In genomic region chr2:135373702-135374101, GRCh38 we compare ENCODE assay signal across 33 cellular contexts.
"Had no signal": no experiment of that assay in that cellular context is flagged by ENCODE, and none has a peak within 500 bp of the region (broad histone marks: within the 10 kb centered on the region; RNA-seq: fewer than 3 reads in every experiment).

No MANE protein-coding gene starts in this region.

- H3K27ac ChIP-seq: adrenal gland, ascending aorta, body of pancreas, brain microvascular endothelial cell, breast epithelium, cardiac muscle cell had no signal

- FAIRE-seq: astrocyte, bronchial epithelial cell had no signal

- H3K9me3 ChIP-seq: adrenal gland, ascending aorta, body of pancreas had no signal

- H3K36me3 ChIP-seq: adrenal gland, ascending aorta, brain microvascular endothelial cell, breast epithelium, cardiac muscle cell had no signal

- H3K4me1 ChIP-seq: adrenal gland, ascending aorta, body of pancreas, breast epithelium had no signal

- ATAC-seq: activated naive CD4-positive, alpha-beta T cell treated with anti-CD3 and anti-CD28 coated beads, Interleukin-2, amount 50 U/mL, for 72 hours; activated naive CD8-positive, alpha-beta T cell treated with anti-CD3 and anti-CD28 coated beads, Interleukin-2, amount 50 U/mL, for 24 hours; activated T-cell treated with anti-CD3 and anti-CD28 coated beads, Interleukin-2, amount 50 U/mL, for 4 hours; activated T-cell treated with anti-CD3 and anti-CD28 coated beads, Interleukin-2, amount 50 U/mL, for 72 hours; activated T-helper 17 cell treated with anti-CD3 and anti-CD28 coated beads, Interleukin-2, amount 50 U/mL, for 72 hours; body of pancreas had no signal

- H3K27me3 ChIP-seq: adrenal gland, ascending aorta, body of pancreas, brain microvascular endothelial cell, breast epithelium, cardiac muscle cell had no signal

- H3K4me3 ChIP-seq: adrenal gland, ascending aorta, body of pancreas, breast epithelium, cardiac muscle cell had no signal

- DNase-seq: activated effector memory CD4-positive, alpha-beta T cell treated with anti-CD3 and anti-CD28 coated beads, Interleukin-2, amount 50 U/mL, for 16 hours; activated effector memory CD4-positive, alpha-beta T cell treated with Interleukin-2 at 50 U/mL for 16 hours; activated gamma-delta T cell; activated gamma-delta T cell treated with Interleukin-2 at 50 U/mL for 16 hours; activated naive CD4-positive, alpha-beta T cell; activated naive CD4-positive, alpha-beta T cell treated with anti-CD3 and anti-CD28 coated beads for 36 hours; activated naive CD4-positive, alpha-beta T cell treated with anti-CD3 and anti-CD28 coated beads, Interleukin-2, amount 10 ng/mL, durations not matched to agents 7 days and 5 days; activated naive CD4-positive, alpha-beta T cell treated with anti-CD3 and anti-CD28 coated beads, Interleukin-2, amount 50 U/mL, for 16 hours; activated naive CD4-positive, alpha-beta T cell treated with Interleukin-2 at 50 U/mL for 16 hours; activated naive CD8-positive, alpha-beta T cell treated with anti-CD3 and anti-CD28 coated beads for 36 hours; activated naive CD8-positive, alpha-beta T cell treated with anti-CD3 and anti-CD28 coated beads, Interleukin-2, amount 10 ng/mL, durations not matched to agents 7 days and 5 days; activated naive CD8-positive, alpha-beta T cell treated with anti-CD3 and anti-CD28 coated beads, Interleukin-2, amount 50 U/mL, for 24 hours; activated T-cell treated with anti-CD3 and anti-CD28 coated beads, Interleukin-2, amount 50 U/mL, for 24 hours; activated T-cell treated with anti-CD3 and anti-CD28 coated beads, Interleukin-2, amount 50 U/mL, for 4 hours; activated T-cell treated with anti-CD3 and anti-CD28 coated beads, Interleukin-2, amount 50 U/mL, for 48 hours; activated T-cell treated with anti-CD3 and anti-CD28 coated beads, Interleukin-2, amount 50 U/mL, for 72 hours; adrenal gland; amniotic stem cell; amygdala; anterior cingulate cortex; aorta; body of pancreas; brain microvascular endothelial cell; caudate nucleus; central memory CD4-positive, alpha-beta T cell; cerebellar nuclear complex had no signal
